ENCODE assay signal across 11 cellular contexts in the genomic region with DNA sequence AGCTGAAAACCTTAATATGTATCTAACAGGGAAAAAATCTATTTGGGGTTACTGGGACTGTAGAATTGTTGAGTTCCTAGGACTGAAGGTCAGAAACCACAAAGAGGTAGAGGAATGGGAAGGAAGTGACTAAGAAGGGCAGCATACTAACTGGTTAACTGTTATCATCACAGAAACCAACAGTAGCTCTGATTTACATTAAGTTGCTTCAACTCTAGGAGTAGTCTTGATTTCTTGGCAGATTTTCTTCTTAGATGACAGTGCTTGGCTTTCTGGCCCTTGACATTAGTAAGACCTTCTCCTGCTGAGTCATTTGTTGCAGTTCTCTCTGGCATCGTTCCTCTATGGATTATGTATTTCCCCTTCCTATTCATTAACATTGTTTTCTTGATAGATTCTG.
A peak's percentile ranks its signal among the peaks of the same experiment; 100 is the strongest.
DNase-seq lines count a peak whose midpoint lies in the region; ATAC-seq, FAIRE-seq and TF ChIP-seq lines count a peak whose summit lies in the region.
"Had no signal": no experiment of that assay in that cellular context is flagged by ENCODE, and none has a peak within 500 bp of the region (broad histone marks: within the 10 kb centered on the region; RNA-seq: fewer than 3 reads in every experiment).

No MANE protein-coding gene starts in this region.

- WGBS in A549 (ENCODE audit: missing lambda C conversion rate): 3% methylated on average over 1 of the region's 1 CpG
- 0% methylated on average over 1 of the region's 1 CpG for WGBS in GM23248 (ENCODE audit: low coverage in 1 of 2, low lambda C conversion rate in 2 of 2, missing lambda C conversion rate in 2 of 2), 2 experiments

- peaks cover 0 to 4% (median 0%) of the 10 kb centered on the region in 8 donors for H3K9me3 Mint-ChIP-seq in CD4-positive, alpha-beta memory T cell
- H3K9me3 Mint-ChIP-seq: T-helper 1 cell treated with Interleukin-12 subunit alpha and Interleukin-12 subunit beta and Interleukin-4 antibody, amounts not matched to agents 30 μg/mL and 1 μg/mL, for 36 hours had no signal

- H3K36me3 Mint-ChIP-seq in CD4-positive, alpha-beta memory T cell: no peaks in the 10 kb centered on the region

- TF ChIP-seq CTCF in A549 (IDR thresholded peaks at IDR 0.05) (no peak), left ventricle myocardium inferior (IDR thresholded peaks at IDR 0.05; ENCODE audit: borderline replicate concordance) (no peak)

- H3K4me1 ChIP-seq in A549 (peaks cover 10% of the 10 kb centered on the region; the same call in 2 of the 3 replicates), GM23248 (ENCODE audit: insufficient read depth) (peaks cover 40% of the 10 kb centered on the region), left ventricle myocardium inferior (no peaks in the 10 kb centered on the region)
- H3K4me1 ChIP-seq in CD4-positive, alpha-beta memory T cell (ENCODE audit: insufficient read depth, low read length): no peaks in the 10 kb centered on the region
- H3K4me1 ChIP-seq: ascending aorta had no signal

- H3K9me3 ChIP-seq in A549: no peaks in the 10 kb centered on the region
- H3K9me3 ChIP-seq in GM23248 (ENCODE audit: low read depth): no peaks in the 10 kb centered on the region
- no peaks in the 10 kb centered on the region for H3K9me3 ChIP-seq in CD4-positive, alpha-beta memory T cell (ENCODE audit: control insufficient read depth in 1 of 2, low read length in 2 of 2)
- H3K9me3 ChIP-seq in left ventricle myocardium inferior (replicated peaks): peaks cover 4% of the 10 kb centered on the region
- H3K9me3 ChIP-seq: ascending aorta had no signal

- H3K27me3 Mint-ChIP-seq in CD4-positive, alpha-beta memory T cell: no peaks in the 10 kb centered on the region
- H3K27me3 Mint-ChIP-seq: CD4-positive, alpha-beta T cell had no signal

- H3K4me2 ChIP-seq in A549 (peak overlapping the region; percentile 22; the same call in 2 of the 3 replicates), GM23248 (ENCODE audit: unreplicated experiment) (peak overlapping the region; percentile 63)

- H3F3A ChIP-seq in GM23248 (ENCODE audit: insufficient read depth): peaks cover 35% of the 10 kb centered on the region

- H3K27me3 ChIP-seq in GM23248 (replicated peaks; ENCODE audit: insufficient read depth) (no peaks in the 10 kb centered on the region), left ventricle myocardium inferior (ENCODE audit: low read depth) (no peaks in the 10 kb centered on the region)
- H3K27me3 ChIP-seq in CD4-positive, alpha-beta memory T cell (ENCODE audit: insufficient read depth, low read length): no peaks in the 10 kb centered on the region
- H3K27me3 ChIP-seq: ascending aorta had no signal

- peaks cover 0 to 4% (median 3%) of the 10 kb centered on the region in 4 donors for H3K4me1 Mint-ChIP-seq in CD4-positive, alpha-beta memory T cell

- POLR2A ChIA-PET in A549 (lab: Yijun Ruan, JAX): no interaction called here
- POLR2A ChIA-PET in CD4-positive, alpha-beta memory T cell (lab: Charles Lee; ENCODE audit: partially characterized antibody): no interaction called here

- in situ Hi-C loops in GM23248 (cut with MboI): no loop called here

- H3K27ac ChIP-seq in A549: peak overlapping the region in 1 of 2 experiments; percentile 25; a peak in 1 of 6 replicates
- H3K27ac ChIP-seq in GM23248: peak overlapping the region; percentile 60
- no peak overlapping the region for H3K27ac ChIP-seq in CD4-positive, alpha-beta memory T cell (ENCODE audit: low read depth, low read length)
- no peak overlapping the region for H3K27ac ChIP-seq in left ventricle myocardium inferior (replicated peaks)
- H3K27ac ChIP-seq: ascending aorta had no signal

- CTCF ChIA-PET in A549 (lab: Yijun Ruan, JAX): interaction anchor here (0.9 kb wide), 1 partner anchor 13 kb away, joined by 3 read pairs; no protein-coding TSS in a partner anchor
- CTCF ChIA-PET in CD4-positive, alpha-beta memory T cell (lab: Charles Lee; ENCODE audit: partially characterized antibody): no interaction called here

- H3K9me2 ChIP-seq in GM23248 (ENCODE audit: insufficient read depth): no peaks in the 10 kb centered on the region

- no peak for TF ChIP-seq EP300 in A549 (IDR thresholded peaks at IDR 0.05)

- no peaks in the 10 kb centered on the region for H3K79me2 ChIP-seq in GM23248 (ENCODE audit: insufficient read depth)

- no peaks in the 10 kb centered on the region for H3K36me3 ChIP-seq in GM23248 (ENCODE audit: low read depth)
- H3K36me3 ChIP-seq in CD4-positive, alpha-beta memory T cell (ENCODE audit: insufficient read depth, low read length): no peaks in the 10 kb centered on the region
- H3K36me3 ChIP-seq in left ventricle myocardium inferior: no peaks in the 10 kb centered on the region
- H3K36me3 ChIP-seq: ascending aorta had no signal

- intact Hi-C loops in CD4-positive, alpha-beta memory T cell (cut with micrococcal nuclease): no loop called here
- intact Hi-C loops in left ventricle myocardium inferior (cut with micrococcal nuclease): no loop called here

- no peak overlapping the region for H3K9ac ChIP-seq in GM23248

- DNase-seq in A549 (ENCODE audit: low read depth in 1 of 2, low spot score in 1 of 2) (peak in 1 of 2 experiments; percentile 29), GM23248 (peak; percentile 88), NOMO-1 treated with DMSO at 0.1 percent for 48 hours (lab: John Stamatoyannopoulos, UW; ENCODE audit: unreplicated experiment) (peak; percentile 69), erythroblast (lab: John Stamatoyannopoulos, UW) (peak; percentile 22 to 23), left ventricle myocardium inferior (no peak), germinal center (ENCODE audit: low spot score) (no peak)
- DNase-seq in CD4-positive, alpha-beta memory T cell: no peak
- DNase-seq: CD4-positive, alpha-beta T cell had no signal

- TF ChIP-seq POLR2A in A549 (IDR thresholded peaks at IDR 0.05; ENCODE audit: low read length): no peak
- TF ChIP-seq POLR2A in erythroblast (IDR thresholded peaks at IDR 0.05; ENCODE audit: low read length): no peak

- no peak overlapping the region for H2AFZ ChIP-seq in GM23248

- ATAC-seq in A549 (peak; percentile 59 to 68), HG03460 (IDR thresholded peaks at IDR 0.05; ENCODE audit: unreplicated experiment) (no peak)

- H4K20me1 ChIP-seq in GM23248 (ENCODE audit: insufficient read depth): no peaks in the 10 kb centered on the region

- H3K27ac Mint-ChIP-seq in CD4-positive, alpha-beta memory T cell: no peak overlapping the region
- H3K27ac Mint-ChIP-seq: CD4-positive, alpha-beta T cell; T-helper 1 cell treated with Interleukin-12 subunit alpha and Interleukin-12 subunit beta and Interleukin-4 antibody, amounts not matched to agents 30 μg/mL and 1 μg/mL, for 36 hours had no signal

- no peak for TF ChIP-seq RAD21 in A549 (conservative IDR thresholded peaks at IDR 0.05 in 1 of 2, IDR thresholded peaks at IDR 0.05 in 1 of 2)

- H3K4me3 ChIP-seq in A549: no peak overlapping the region
- H3K4me3 ChIP-seq in GM23248: 0 out of 2 replicates have a peak overlapping the region, but pooled peaks have one; percentile 23
- no peak overlapping the region for H3K4me3 ChIP-seq in CD4-positive, alpha-beta memory T cell (ENCODE audit: low read length in 2 of 2)
- no peak overlapping the region for H3K4me3 ChIP-seq in left ventricle myocardium inferior
- H3K4me3 ChIP-seq: ascending aorta had no signal

- no peak overlapping the region for H3K4me3 Mint-ChIP-seq in CD4-positive, alpha-beta memory T cell
- H3K4me3 Mint-ChIP-seq: CD4-positive, alpha-beta T cell; T-helper 1 cell treated with Interleukin-12 subunit alpha and Interleukin-12 subunit beta and Interleukin-4 antibody, amounts not matched to agents 30 μg/mL and 1 μg/mL, for 36 hours had no signal

- no peak for FAIRE-seq in A549 (lab: Jason Lieb, UNC)

TF ChIP-seq in A549, 52 proteins besides CTCF, POLR2A, EP300 and RAD21:
- TF ChIP-seq JUNB (IDR thresholded peaks at IDR 0.05) (0 out of 2 replicates have a peak, but pooled peaks have one; percentile 23), FOSL2 (IDR thresholded peaks at IDR 0.05) (peak; percentile 40; the same call in 1 of the 2 replicates), FOSL2 (CRISPR knock-in tag; IDR thresholded peaks at IDR 0.05) (peak; percentile 8; the same call in 1 of the 2 replicates), CBX8 (IDR thresholded peaks at IDR 0.05) (no peak), HDAC2 (IDR thresholded peaks at IDR 0.05) (no peak), ZFP36 (IDR thresholded peaks at IDR 0.05; ENCODE audit: borderline replicate concordance, partially characterized antibody) (no peak)
- TF ChIP-seq, protein P1, sequence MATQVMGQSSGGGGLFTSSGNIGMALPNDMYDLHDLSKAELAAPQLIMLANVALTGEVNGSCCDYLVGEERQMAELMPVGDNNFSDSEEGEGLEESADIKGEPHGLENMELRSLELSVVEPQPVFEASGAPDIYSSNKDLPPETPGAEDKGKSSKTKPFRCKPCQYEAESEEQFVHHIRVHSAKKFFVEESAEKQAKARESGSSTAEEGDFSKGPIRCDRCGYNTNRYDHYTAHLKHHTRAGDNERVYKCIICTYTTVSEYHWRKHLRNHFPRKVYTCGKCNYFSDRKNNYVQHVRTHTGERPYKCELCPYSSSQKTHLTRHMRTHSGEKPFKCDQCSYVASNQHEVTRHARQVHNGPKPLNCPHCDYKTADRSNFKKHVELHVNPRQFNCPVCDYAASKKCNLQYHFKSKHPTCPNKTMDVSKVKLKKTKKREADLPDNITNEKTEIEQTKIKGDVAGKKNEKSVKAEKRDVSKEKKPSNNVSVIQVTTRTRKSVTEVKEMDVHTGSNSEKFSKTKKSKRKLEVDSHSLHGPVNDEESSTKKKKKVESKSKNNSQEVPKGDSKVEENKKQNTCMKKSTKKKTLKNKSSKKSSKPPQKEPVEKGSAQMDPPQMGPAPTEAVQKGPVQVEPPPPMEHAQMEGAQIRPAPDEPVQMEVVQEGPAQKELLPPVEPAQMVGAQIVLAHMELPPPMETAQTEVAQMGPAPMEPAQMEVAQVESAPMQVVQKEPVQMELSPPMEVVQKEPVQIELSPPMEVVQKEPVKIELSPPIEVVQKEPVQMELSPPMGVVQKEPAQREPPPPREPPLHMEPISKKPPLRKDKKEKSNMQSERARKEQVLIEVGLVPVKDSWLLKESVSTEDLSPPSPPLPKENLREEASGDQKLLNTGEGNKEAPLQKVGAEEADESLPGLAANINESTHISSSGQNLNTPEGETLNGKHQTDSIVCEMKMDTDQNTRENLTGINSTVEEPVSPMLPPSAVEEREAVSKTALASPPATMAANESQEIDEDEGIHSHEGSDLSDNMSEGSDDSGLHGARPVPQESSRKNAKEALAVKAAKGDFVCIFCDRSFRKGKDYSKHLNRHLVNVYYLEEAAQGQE (IDR thresholded peaks at IDR 0.05): no peak
- TF ChIP-seq, protein P2, sequence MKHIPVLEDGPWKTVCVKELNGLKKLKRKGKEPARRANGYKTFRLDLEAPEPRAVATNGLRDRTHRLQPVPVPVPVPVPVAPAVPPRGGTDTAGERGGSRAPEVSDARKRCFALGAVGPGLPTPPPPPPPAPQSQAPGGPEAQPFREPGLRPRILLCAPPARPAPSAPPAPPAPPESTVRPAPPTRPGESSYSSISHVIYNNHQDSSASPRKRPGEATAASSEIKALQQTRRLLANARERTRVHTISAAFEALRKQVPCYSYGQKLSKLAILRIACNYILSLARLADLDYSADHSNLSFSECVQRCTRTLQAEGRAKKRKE (CRISPR knock-in tag; IDR thresholded peaks at IDR 0.05; ENCODE audit: low read depth): 0 out of 2 replicates have a peak, but pooled peaks have one; percentile 0

Comparison
In these comparisons a context has a peak if more than half of its experiments do, and no peak if none do; other contexts are left out.
1. DNase-seq: peak in GM23248 (single experiment), NOMO-1 treated with DMSO at 0.1 percent for 48 hours (single experiment) and erythroblast (2 of 2); none in CD4-positive, alpha-beta memory T cell (0 of 5), left ventricle myocardium inferior (single experiment) and germinal center (single experiment).